Comparison of ENCODE assay signal across 1 cellular context in genomic region chr3:9078561-9079240, GRCh38.
TF ChIP-seq lines count a peak whose summit lies in the region.

No MANE protein-coding gene starts in this region.

TF ChIP-seq in SK-N-SH, 30 proteins besides CTCF, POLR2A, EP300 and RAD21 (continued from another document):
- TF ChIP-seq USF1 (IDR thresholded peaks at IDR 0.05; ENCODE audit: borderline replicate concordance, low read depth) = no peak
- TF ChIP-seq JUND (IDR thresholded peaks at IDR 0.05) = no peak
- no peak for TF ChIP-seq SIN3A (IDR thresholded peaks at IDR 0.05; ENCODE audit: borderline replicate concordance, low read depth, low read length)
- TF ChIP-seq MEF2A (IDR thresholded peaks at IDR 0.05; ENCODE audit: borderline replicate concordance, low read depth) = no peak
- no peak for TF ChIP-seq REST (IDR thresholded peaks at IDR 0.05; ENCODE audit: low read depth, low read length)
- no peak for TF ChIP-seq CHD2 (IDR thresholded peaks at IDR 0.05; ENCODE audit: low read length, partially characterized antibody)
- TF ChIP-seq POLR2AphosphoS5 (IDR thresholded peaks at IDR 0.05; ENCODE audit: low read depth, low read length) = no peak
